In genomic region chr12:2877959-2878732, GRCh38 we compare ENCODE assay signal across 8 cellular contexts. TPM values are rescaled to one million over a fixed set of nuclear protein-coding genes. Genes with fewer than 3 reads are reported as not detected.
DNase-seq lines count a peak whose midpoint lies in the region; ATAC-seq, FAIRE-seq and TF ChIP-seq lines count a peak whose summit lies in the region.

No MANE protein-coding gene starts in this region.

- H3K27me3 ChIP-seq in astrocyte (ENCODE audit: insufficient read depth, low read length) = no peaks in the 10 kb centered on the region
- no peaks in the 10 kb centered on the region for H3K27me3 ChIP-seq in spleen (replicated peaks in 1 of 7)

- H3K4me2 ChIP-seq in astrocyte (ENCODE audit: low read length) = peak overlapping the region; percentile 99

- TF ChIP-seq CTCF in astrocyte (IDR thresholded peaks at IDR 0.05; ENCODE audit: insufficient read depth, low read depth, low read length) (no peak), spleen (IDR thresholded peaks at IDR 0.05 in 8 of 11, conservative IDR thresholded peaks at IDR 0.05 in 3 of 11) (no peak)

- H3K27ac Mint-ChIP-seq in activated T-cell treated with anti-CD3 and anti-CD28 coated beads, Interleukin-2, amount 50 U/mL, for 24 hours = peak overlapping the region; percentile 95
- peak overlapping the region; percentile 92 for H3K27ac Mint-ChIP-seq in astrocyte (ENCODE audit: unreplicated experiment)

- H3K36me3 ChIP-seq in astrocyte (ENCODE audit: insufficient read depth, low read length) (peaks cover 9% of the 10 kb centered on the region), spleen (peaks cover 0 to 14% (median 0%) of the 10 kb centered on the region in 6 donors)

- TF ChIP-seq POLR2A in spleen (IDR thresholded peaks at IDR 0.05) = no peak

- ATAC-seq in GM21786 (IDR thresholded peaks at IDR 0.05; ENCODE audit: unreplicated experiment) (no peak), GM19467 (IDR thresholded peaks at IDR 0.05; ENCODE audit: unreplicated experiment) (no peak)

- H3K79me2 ChIP-seq in astrocyte (ENCODE audit: insufficient read depth, low read length) = peaks cover 88% of the 10 kb centered on the region

- H3K9ac ChIP-seq in astrocyte (ENCODE audit: low read length) = peak overlapping the region; percentile 99

- peak overlapping the region; percentile 97 for H3K4me3 Mint-ChIP-seq in activated T-cell treated with anti-CD3 and anti-CD28 coated beads, Interleukin-2, amount 50 U/mL, for 24 hours
- peak overlapping the region; percentile 97 for H3K4me3 Mint-ChIP-seq in astrocyte (ENCODE audit: unreplicated experiment)

- no peaks in the 10 kb centered on the region for H4K20me1 ChIP-seq in astrocyte (ENCODE audit: insufficient read depth, low read length)

- no peak for DNase-seq in activated T-cell treated with anti-CD3 and anti-CD28 coated beads, Interleukin-2, amount 50 U/mL, for 24 hours
- no peak for DNase-seq in activated T-cell treated with anti-CD3 and anti-CD28 coated beads, Interleukin-2, amount 50 U/mL, for 48 hours
- DNase-seq in NCI-H2196 treated with DMSO at 0.1 percent for 48 hours (lab: John Stamatoyannopoulos, UW; ENCODE audit: unreplicated experiment) (peak; percentile 45), astrocyte (ENCODE audit: low read depth) (no peak), iris pigment epithelial cell (ENCODE audit: low read depth) (peak; percentile 82), spleen (peak; percentile 66)

- 37 to 55% (median 39%) methylated on average over 16 of the region's 16 CpGs for WGBS in spleen, 5 donors

- H3K9me3 ChIP-seq in astrocyte (ENCODE audit: insufficient read depth, low read depth, low read length) (no peaks in the 10 kb centered on the region), spleen (no peaks in the 10 kb centered on the region)

- H3K4me1 ChIP-seq in astrocyte (ENCODE audit: insufficient read depth, low read length) (peaks cover 6% of the 10 kb centered on the region), spleen (peaks cover 19 to 52% (median 33%) of the 10 kb centered on the region in 6 donors)

- intact Hi-C loops in spleen (cut with DNase I; ENCODE audit: low total_unique reads) = no loop called here

- peaks cover 37% of the 10 kb centered on the region for H3K4me1 Mint-ChIP-seq in activated T-cell treated with anti-CD3 and anti-CD28 coated beads, Interleukin-2, amount 50 U/mL, for 24 hours (ENCODE audit: low read depth)
- peaks cover 3% of the 10 kb centered on the region for H3K4me1 Mint-ChIP-seq in astrocyte (ENCODE audit: low read depth, unreplicated experiment)

- H3K27ac ChIP-seq in astrocyte (ENCODE audit: low read depth, low read length) (peak overlapping the region; percentile 95), spleen (peak overlapping the region; percentile 91 to 98 (median 95))

- H3K36me3 Mint-ChIP-seq in activated T-cell treated with anti-CD3 and anti-CD28 coated beads, Interleukin-2, amount 50 U/mL, for 24 hours (ENCODE audit: low read depth) = peaks cover 64% of the 10 kb centered on the region
- no peaks in the 10 kb centered on the region for H3K36me3 Mint-ChIP-seq in astrocyte (ENCODE audit: low read depth, unreplicated experiment)

- FAIRE-seq in astrocyte (lab: Jason Lieb, UNC) = no peak

- H2AFZ ChIP-seq in astrocyte (ENCODE audit: low read depth, low read length) = peak overlapping the region; percentile 99

- no peaks in the 10 kb centered on the region for H3K9me3 Mint-ChIP-seq in activated T-cell treated with anti-CD3 and anti-CD28 coated beads, Interleukin-2, amount 50 U/mL, for 24 hours
- no peaks in the 10 kb centered on the region for H3K9me3 Mint-ChIP-seq in astrocyte (ENCODE audit: unreplicated experiment)

- H3K27me3 Mint-ChIP-seq in activated T-cell treated with anti-CD3 and anti-CD28 coated beads, Interleukin-2, amount 50 U/mL, for 24 hours = no peaks in the 10 kb centered on the region
- H3K27me3 Mint-ChIP-seq in astrocyte (ENCODE audit: low read depth, unreplicated experiment) = no peaks in the 10 kb centered on the region

- peak overlapping the region; percentile 99 for H3K4me3 ChIP-seq in astrocyte (ENCODE audit: insufficient read depth, low read depth, low read length)
- peak overlapping the region; percentile 71 to 96 (median 86) for H3K4me3 ChIP-seq in spleen

RNA-seq across cellular contexts. Expression of gene RHNO1, which starts 1.1 kb away (rescaled TPM):
- total RNA-seq in astrocyte = 15.0 and 15.6 TPM in 2 replicates
- 10 to 100 TPM; 15.9 to 26.0 (median 22.9) TPM for total RNA-seq in spleen
- 10 to 100 TPM; 19.7 to 25.0 (median 23.6) TPM for polyA plus RNA-seq in spleen

RNA-seq across cellular contexts. Expression of gene FOXM1, which starts 1.2 kb away (rescaled TPM):
- total RNA-seq in astrocyte = 3.9 and 7.1 TPM in 2 replicates
- 10 to 100 TPM in 1 of 7 donors, 1 to 10 TPM in 6; 1.8 to 10.2 (median 7.2) TPM for total RNA-seq in spleen
- 1 to 10 TPM; 2.1 to 4.1 (median 3.7) TPM for polyA plus RNA-seq in spleen

RNA-seq across cellular contexts. Expression of gene TULP3, which starts 12.5 kb away (rescaled TPM):
- total RNA-seq in astrocyte = 23.6 and 26.4 TPM in 2 replicates
- total RNA-seq in spleen = 10 to 100 TPM in 6 of 7 donors, 1 to 10 TPM in 1; 9.6 to 15.7 (median 13.4) TPM
- 1 to 10 TPM; 3.5 to 6.8 (median 4.7) TPM for polyA plus RNA-seq in spleen

RNA-seq across cellular contexts. Expression of gene TEX52, which starts 21.3 kb away (rescaled TPM):
- total RNA-seq in astrocyte = not detected in 2 replicates
- not detected for total RNA-seq in spleen
- polyA plus RNA-seq in spleen = not detected

RNA-seq across cellular contexts. Expression of gene NRIP2, which starts 43.3 kb away (rescaled TPM):
- not detected in 2 replicates for total RNA-seq in astrocyte
- 10 to 100 TPM in 6 of 7 donors, 1 to 10 TPM in 1; 6.8 to 18.8 (median 10.7) TPM for total RNA-seq in spleen
- 1 to 10 TPM; 1.3 to 2.6 (median 1.5) TPM for polyA plus RNA-seq in spleen

Comparison
In these comparisons a context has a peak if more than half of its experiments do, and no peak if none do; other contexts are left out.
1. DNase-seq: peak in NCI-H2196 treated with DMSO at 0.1 percent for 48 hours (single experiment), iris pigment epithelial cell (single experiment) and spleen (single experiment); none in activated T-cell treated with anti-CD3 and anti-CD28 coated beads, Interleukin-2, amount 50 U/mL, for 24 hours (single experiment), activated T-cell treated with anti-CD3 and anti-CD28 coated beads, Interleukin-2, amount 50 U/mL, for 48 hours (0 of 2) and astrocyte (single experiment).